In genomic region chr2:231928901-231929725, GRCh38 we compare ENCODE assay signal across 23 cellular contexts. TPM values are rescaled to one million over a fixed set of nuclear protein-coding genes. Genes with fewer than 3 reads are reported as not detected.
DNase-seq lines count a peak whose midpoint lies in the region; FAIRE-seq and TF ChIP-seq lines count a peak whose summit lies in the region.
"Had no signal": no experiment of that assay in that cellular context is flagged by ENCODE, and none has a peak within 500 bp of the region (broad histone marks: within the 10 kb centered on the region; RNA-seq: fewer than 3 reads in every experiment).

No MANE protein-coding gene starts in this region.

- H3K4me1 ChIP-seq in H1 (replicated peaks in 1 of 4; ENCODE audit: control insufficient read depth in 3 of 4, insufficient read depth in 4 of 4, low read length in 3 of 4) = peaks cover 3 to 20% (median 14%) of the 10 kb centered on the region in 4 experiments
- peaks cover 0 to 29% (median 20%) of the 10 kb centered on the region in 4 donors for H3K4me1 ChIP-seq in sigmoid colon

- H3K9ac ChIP-seq in H1 (replicated peaks in 1 of 4; ENCODE audit: extremely low read depth in 1 of 4, low read depth in 3 of 4, low read length in 3 of 4) = no peak overlapping the region

- H3K14ac ChIP-seq in H1 (ENCODE audit: insufficient read length) = no peak overlapping the region

- H3K27me3 ChIP-seq in H1 (replicated peaks in 1 of 4; ENCODE audit: control insufficient read depth in 3 of 4, extremely low read depth in 1 of 4, insufficient read depth in 3 of 4, low read length in 3 of 4) (peaks cover 24 to 52% (median 42%) of the 10 kb centered on the region in 4 experiments), sigmoid colon (peaks cover 15 to 56% (median 44%) of the 10 kb centered on the region in 3 donors)

- H2BK20ac ChIP-seq in H1 (ENCODE audit: low read length) = no peak overlapping the region

- no peak overlapping the region for H3K4ac ChIP-seq in H1 (replicated peaks; ENCODE audit: insufficient read length, low read depth, low read length)

- H3K36me3 ChIP-seq in H1 (ENCODE audit: control insufficient read depth in 2 of 4, insufficient read depth in 4 of 4, low read length in 3 of 4) (no peaks in the 10 kb centered on the region), sigmoid colon (no peaks in the 10 kb centered on the region)
- H3K36me3 ChIP-seq: pancreas, upper lobe of right lung had no signal

- H3K56ac ChIP-seq in H1 (replicated peaks; ENCODE audit: insufficient read length, low read depth, low read length) = no peak overlapping the region

- H3K9me3 ChIP-seq in H1 (ENCODE audit: insufficient read depth in 2 of 2, low read depth in 1 of 2, low read length in 1 of 2) = no peaks in the 10 kb centered on the region
- no peaks in the 10 kb centered on the region for H3K9me3 ChIP-seq in sigmoid colon
- H3K9me3 ChIP-seq: pancreas, upper lobe of right lung had no signal

- no peaks in the 10 kb centered on the region for H3K9me3 Mint-ChIP-seq in activated CD4-positive, alpha-beta T cell treated with anti-CD3 and anti-CD28 coated beads, Interleukin-2, amount 10 ng/mL, durations not matched to agents 7 days and 5 days
- H3K9me3 Mint-ChIP-seq in activated CD4-positive, alpha-beta T cell treated with anti-CD3 and anti-CD28 coated beads, Interleukin-2, amount 10 ng/mL, durations not matched to agents 24 days and 14 days = no peaks in the 10 kb centered on the region
- H3K9me3 Mint-ChIP-seq: naive B cell had no signal

- H3K27me3 Mint-ChIP-seq in activated CD4-positive, alpha-beta T cell treated with anti-CD3 and anti-CD28 coated beads, Interleukin-2, amount 10 ng/mL, durations not matched to agents 7 days and 5 days = peaks cover 48% of the 10 kb centered on the region
- H3K27me3 Mint-ChIP-seq in activated CD4-positive, alpha-beta T cell treated with anti-CD3 and anti-CD28 coated beads, Interleukin-2, amount 10 ng/mL, durations not matched to agents 24 days and 14 days = peaks cover 42% of the 10 kb centered on the region

- H3K4me3 ChIP-seq in H1 (ENCODE audit: extremely low read depth in 1 of 4, insufficient read depth in 2 of 4, low read depth in 3 of 4, low read length in 4 of 4) (no peak overlapping the region), sigmoid colon (no peak overlapping the region)
- H3K4me3 ChIP-seq: pancreas, upper lobe of right lung had no signal

- H3K79me2 ChIP-seq in H1 (ENCODE audit: control insufficient read depth in 1 of 2, insufficient read depth in 2 of 2, low read length in 2 of 2) = no peaks in the 10 kb centered on the region

- CTCF ChIA-PET in activated CD4-positive, alpha-beta T cell treated with anti-CD3 and anti-CD28 coated beads, Interleukin-2, amount 10 ng/mL, durations not matched to agents 7 days and 5 days (lab: Charles Lee) = interaction anchor here (0.6 to 1.0 kb wide), 2 partner anchors 8 to 400 kb away, joined by 3 to 4 read pairs; no protein-coding TSS in a partner anchor
- CTCF ChIA-PET in H1 (lab: Charles Lee; ENCODE audit: partially characterized antibody) = interaction anchor here (0.8 to 17.2 kb wide), 39 partner anchors 8 to 438 kb away, joined by 3 to 220 read pairs (median 6); no protein-coding TSS in a partner anchor

- DNase-seq in activated CD4-positive, alpha-beta T cell treated with anti-CD3 and anti-CD28 coated beads, Interleukin-2, amount 10 ng/mL, durations not matched to agents 7 days and 5 days = peak; percentile 3
- DNase-seq in activated CD4-positive, alpha-beta T cell treated with anti-CD3 and anti-CD28 coated beads, Interleukin-2, amount 10 ng/mL, durations not matched to agents 24 days and 14 days = no peak
- DNase-seq in GM20000 (ENCODE audit: low spot score) = peak; percentile 8
- peak in 1 of 2 experiments; percentile 43 for DNase-seq in H1 (ENCODE audit: low read depth in 1 of 2, low spot score in 2 of 2)
- peak; percentile 18 for DNase-seq in sigmoid colon
- no peak for DNase-seq in KG1 (lab: John Stamatoyannopoulos, UW)
- DNase-seq in MV-4-11 (lab: John Stamatoyannopoulos, UW) = no peak
- no peak for DNase-seq in C1 segment of cervical spinal cord (lab: John Stamatoyannopoulos, UW)
- DNase-seq: activated gamma-delta T cell treated with Interleukin-2 at 50 U/mL for 16 hours; DMS79; effector CD8-positive, alpha-beta T cell; GF-D8; Kasumi-1; naive B cell; NCI-H1048; NCI-H526 treated with DMSO at 0.1 percent for 48 hours had no signal

- no peak overlapping the region for H3K4me3 Mint-ChIP-seq in activated CD4-positive, alpha-beta T cell treated with anti-CD3 and anti-CD28 coated beads, Interleukin-2, amount 10 ng/mL, durations not matched to agents 7 days and 5 days
- H3K4me3 Mint-ChIP-seq in activated CD4-positive, alpha-beta T cell treated with anti-CD3 and anti-CD28 coated beads, Interleukin-2, amount 10 ng/mL, durations not matched to agents 24 days and 14 days = no peak overlapping the region

- H2BK15ac ChIP-seq in H1 (ENCODE audit: low read length) = no peak overlapping the region

- no peak overlapping the region for H3K27ac Mint-ChIP-seq in activated CD4-positive, alpha-beta T cell treated with anti-CD3 and anti-CD28 coated beads, Interleukin-2, amount 10 ng/mL, durations not matched to agents 7 days and 5 days
- no peak overlapping the region for H3K27ac Mint-ChIP-seq in activated CD4-positive, alpha-beta T cell treated with anti-CD3 and anti-CD28 coated beads, Interleukin-2, amount 10 ng/mL, durations not matched to agents 24 days and 14 days
- H3K27ac Mint-ChIP-seq: naive B cell had no signal

- peaks cover 20% of the 10 kb centered on the region for H3K23me2 ChIP-seq in H1 (ENCODE audit: low read depth, low read length)

- TF ChIP-seq POLR2A in H1 (IDR thresholded peaks at IDR 0.05; ENCODE audit: control extremely low read depth in 1 of 2, low read depth in 2 of 2, low read length in 2 of 2) (no peak), sigmoid colon (IDR thresholded peaks at IDR 0.05) (no peak)

- H3K27ac ChIP-seq in H1 (ENCODE audit: low read depth, low read length) = no peak overlapping the region
- H3K27ac ChIP-seq in sigmoid colon = peak overlapping the region in 1 of 4 donors; percentile 3
- H3K27ac ChIP-seq: pancreas, upper lobe of right lung had no signal

- 0 out of 2 replicates have a peak overlapping the region, but pooled peaks have one; percentile 5 for H4K8ac ChIP-seq in H1 (ENCODE audit: extremely low read depth, insufficient read depth, low read length)

- no peaks in the 10 kb centered on the region for H3K36me3 Mint-ChIP-seq in activated CD4-positive, alpha-beta T cell treated with anti-CD3 and anti-CD28 coated beads, Interleukin-2, amount 10 ng/mL, durations not matched to agents 7 days and 5 days (ENCODE audit: low read depth)
- H3K36me3 Mint-ChIP-seq in activated CD4-positive, alpha-beta T cell treated with anti-CD3 and anti-CD28 coated beads, Interleukin-2, amount 10 ng/mL, durations not matched to agents 24 days and 14 days (ENCODE audit: low read depth) = no peaks in the 10 kb centered on the region
- H3K36me3 Mint-ChIP-seq: brain, naive B cell had no signal

- H3K4me2 ChIP-seq in H1 (ENCODE audit: insufficient read depth in 1 of 2, low read depth in 2 of 2, low read length in 2 of 2) = no peak overlapping the region

- no peak overlapping the region for H4K91ac ChIP-seq in H1 (replicated peaks; ENCODE audit: insufficient read length, low read length)

- 76% methylated on average over 8 of the region's 11 CpGs; no CpG with 5 or more reads in 1 of the 2 experiments for WGBS in H1 (ENCODE audit: extremely low coverage in 1 of 2, insufficient coverage in 1 of 2, insufficient read length in 1 of 2, insufficient replicate concordance in 2 of 2, low coverage in 1 of 2, low lambda C conversion rate in 2 of 2, missing lambda C conversion rate in 1 of 2), 2 experiments
- 73 to 88% methylated on average over 11 of the region's 11 CpGs for WGBS in sigmoid colon, 2 donors

- H2BK5ac ChIP-seq in H1 (ENCODE audit: low read depth, low read length) = no peak overlapping the region

- TF ChIP-seq CTCF in GM20000 (IDR thresholded peaks at IDR 0.05; ENCODE audit: extremely low read depth, missing control alignments) (no peak), H1 (IDR thresholded peaks at IDR 0.05; ENCODE audit: control extremely low read depth in 1 of 3, insufficient read depth in 1 of 3, low read depth in 1 of 3, low read length in 3 of 3) (no peak), sigmoid colon (IDR thresholded peaks at IDR 0.05) (no peak)

- peaks cover 10% of the 10 kb centered on the region for H3K4me1 Mint-ChIP-seq in activated CD4-positive, alpha-beta T cell treated with anti-CD3 and anti-CD28 coated beads, Interleukin-2, amount 10 ng/mL, durations not matched to agents 7 days and 5 days
- peaks cover 10% of the 10 kb centered on the region for H3K4me1 Mint-ChIP-seq in activated CD4-positive, alpha-beta T cell treated with anti-CD3 and anti-CD28 coated beads, Interleukin-2, amount 10 ng/mL, durations not matched to agents 24 days and 14 days

- peaks cover 0 to 2% of the 10 kb centered on the region in 2 experiments for H4K20me1 ChIP-seq in H1 (replicated peaks in 1 of 2; ENCODE audit: control insufficient read depth in 1 of 2, insufficient read depth in 2 of 2, low read length in 2 of 2)

- no peak overlapping the region for H2AFZ ChIP-seq in H1 (ENCODE audit: low read length)

- POLR2A ChIA-PET in activated CD4-positive, alpha-beta T cell treated with anti-CD3 and anti-CD28 coated beads, Interleukin-2, amount 10 ng/mL, durations not matched to agents 7 days and 5 days (lab: Charles Lee) = no interaction called here
- POLR2A ChIA-PET in H1 (lab: Charles Lee; ENCODE audit: partially characterized antibody) = interaction anchor here (1.6 kb wide), 1 partner anchor 32 kb away, joined by 5 read pairs; the partner anchor contains the start of gene DIS3L2

- intact Hi-C loops in activated CD4-positive, alpha-beta T cell treated with anti-CD3 and anti-CD28 coated beads, Interleukin-2, amount 10 ng/mL, durations not matched to agents 24 days and 14 days (cut with micrococcal nuclease) = no loop called here
- intact Hi-C loops in sigmoid colon (cut with DNase I) = no loop called here

- H3K23ac ChIP-seq in H1 (ENCODE audit: insufficient read length) = no peak overlapping the region

- FAIRE-seq in H1 (lab: Jason Lieb, UNC) = no peak
- FAIRE-seq: H54, pancreas had no signal

- H2BK12ac ChIP-seq in H1 (ENCODE audit: low read depth, low read length) = no peak overlapping the region; the same call in 1 of the 2 replicates

- H4K5ac ChIP-seq in H1 (ENCODE audit: insufficient read length, low read depth, low read length) = no peak overlapping the region

- no peak for TF ChIP-seq EP300 in H1 (IDR thresholded peaks at IDR 0.05; ENCODE audit: borderline replicate concordance in 1 of 2, low read depth in 2 of 2, low read length in 2 of 2)
- TF ChIP-seq EP300 in sigmoid colon (IDR thresholded peaks at IDR 0.05) = no peak

- H3K18ac ChIP-seq in H1 (ENCODE audit: extremely low read depth, low read length) = no peak overlapping the region

- H2AK5ac ChIP-seq in H1 (ENCODE audit: low read depth, low read length) = no peak overlapping the region

- H2BK120ac ChIP-seq in H1 (replicated peaks; ENCODE audit: low read depth, low read length) = no peak overlapping the region

- no peak for TF ChIP-seq RAD21 in H1 (IDR thresholded peaks at IDR 0.05 in 1 of 2, conservative IDR thresholded peaks at IDR 0.05 in 1 of 2; ENCODE audit: low read depth in 2 of 2, low read length in 2 of 2)

- no peaks in the 10 kb centered on the region for H3K79me1 ChIP-seq in H1 (ENCODE audit: low read depth, low read length)

RNA-seq across cellular contexts. Expression of gene NPPC, which starts 2.9 kb away (rescaled TPM):
- not detected for total RNA-seq in activated CD4-positive, alpha-beta T cell treated with anti-CD3 and anti-CD28 coated beads, Interleukin-2, amount 10 ng/mL, durations not matched to agents 7 days and 5 days
- 0.76 and 2.2 TPM in 2 replicates for total RNA-seq in activated CD4-positive, alpha-beta T cell treated with anti-CD3 and anti-CD28 coated beads, Interleukin-2, amount 10 ng/mL, durations not matched to agents 24 days and 14 days
- 2.1 and 4.7 TPM in 2 replicates for total RNA-seq in H1 (2021; fragmentation: NEBNext Ultra II Directional; extraction: Animal tissue kit (Norgen Biotek cat#: 25700))
- polyA plus RNA-seq in H1 (2011; rRNA removed) (1.3 TPM in 2 replicates), sigmoid colon (1 to 10 TPM in 1 of 3 donors, under 1 TPM in 1, not detected in 1; 0.60 to 2.8 TPM)
- 2.0 TPM for polyA plus RNA-seq in H1 (2011; cell fraction: cytosol; rRNA removed)
- polyA plus RNA-seq in H1 (2011; cell fraction: nucleus; rRNA removed) = 1.5 TPM
- 0.80 to 1.2 TPM (median 0.91 TPM) in 4 replicates for polyA plus RNA-seq in H1 (2012, experiment 1 of 2)
- 2.6 TPM for polyA plus RNA-seq in H1 (2012, experiment 2 of 2)
- polyA plus RNA-seq in H1 (2013, experiment 1 of 2) = 1.6 TPM
- 1.9 TPM for polyA plus RNA-seq in H1 (2013, experiment 2 of 2)
- polyA minus RNA-seq in H1 (2011; rRNA and poly(A)+ RNA removed) = 0.17 and 0.47 TPM in 2 replicates
- 4.1 TPM for polyA minus RNA-seq in H1 (2011; cell fraction: cytosol; rRNA and poly(A)+ RNA removed)
- polyA minus RNA-seq in H1 (2011; cell fraction: nucleus; rRNA and poly(A)+ RNA removed) = 6.3 TPM
- total RNA-seq in sigmoid colon = 1 to 10 TPM in 2 of 4 donors, not detected in 2; 1.9 to 5.6 TPM
- total RNA-seq: epithelial cell of proximal tubule; fibroblast of villous mesenchyme; pancreas; T-helper 2 cell treated with Interferon-gamma antibody and Interleukin-4, amounts not matched to agents 100 ng/mL and 5 ng/mL, for 36 hours; upper lobe of right lung had no signal

RNA-seq across cellular contexts. Expression of gene DIS3L2, which starts 32.4 kb away (rescaled TPM):
- total RNA-seq in activated CD4-positive, alpha-beta T cell treated with anti-CD3 and anti-CD28 coated beads, Interleukin-2, amount 10 ng/mL, durations not matched to agents 7 days and 5 days = 10 to 100 TPM; 40.2 to 43.4 TPM
- 27.8 and 29.5 TPM in 2 replicates for total RNA-seq in activated CD4-positive, alpha-beta T cell treated with anti-CD3 and anti-CD28 coated beads, Interleukin-2, amount 10 ng/mL, durations not matched to agents 24 days and 14 days
- 21.6 and 26.8 TPM in 2 replicates for total RNA-seq in H1 (2021; fragmentation: NEBNext Ultra II Directional; extraction: Animal tissue kit (Norgen Biotek cat#: 25700))
- polyA plus RNA-seq in H1 (2011; rRNA removed) (11.5 and 19.0 TPM in 2 replicates), sigmoid colon (10 to 100 TPM in 1 of 3 donors, 1 to 10 TPM in 2; 8.8 to 17.5 (median 9.0) TPM)
- 10.1 TPM for polyA plus RNA-seq in H1 (2011; cell fraction: cytosol; rRNA removed)
- 44.2 TPM for polyA plus RNA-seq in H1 (2011; cell fraction: nucleus; rRNA removed)
- polyA plus RNA-seq in H1 (2012, experiment 1 of 2) = 16.7 to 23.4 TPM (median 19.8 TPM) in 4 replicates
- 7.2 TPM for polyA plus RNA-seq in H1 (2012, experiment 2 of 2)
- polyA plus RNA-seq in H1 (2013, experiment 1 of 2) = 14.0 TPM
- polyA plus RNA-seq in H1 (2013, experiment 2 of 2) = 13.3 TPM
- 10.6 and 13.7 TPM in 2 replicates for polyA minus RNA-seq in H1 (2011; rRNA and poly(A)+ RNA removed)
- 7.4 TPM for polyA minus RNA-seq in H1 (2011; cell fraction: cytosol; rRNA and poly(A)+ RNA removed)
- polyA minus RNA-seq in H1 (2011; cell fraction: nucleus; rRNA and poly(A)+ RNA removed) = 31.5 TPM
- total RNA-seq in sigmoid colon = 10 to 100 TPM; 22.5 to 37.9 (median 30.8) TPM

Comparison
In these comparisons a context has a peak if more than half of its experiments do, and no peak if none do; other contexts are left out.
1. DNase-seq: peak in activated CD4-positive, alpha-beta T cell treated with anti-CD3 and anti-CD28 coated beads, Interleukin-2, amount 10 ng/mL, durations not matched to agents 7 days and 5 days (single experiment), GM20000 (single experiment) and sigmoid colon (single experiment); none in activated CD4-positive, alpha-beta T cell treated with anti-CD3 and anti-CD28 coated beads, Interleukin-2, amount 10 ng/mL, durations not matched to agents 24 days and 14 days (single experiment), KG1 (single experiment), MV-4-11 (single experiment) and C1 segment of cervical spinal cord (0 of 14).